In genomic region chr1:108893141-108893530, GRCh38 we compare ENCODE assay signal across 26 cellular contexts. TPM values are rescaled to one million over a fixed set of nuclear protein-coding genes. Genes with fewer than 3 reads are reported as not detected.
DNase-seq lines count a peak whose midpoint lies in the region; ATAC-seq, FAIRE-seq and TF ChIP-seq lines count a peak whose summit lies in the region.
"Had no signal": no experiment of that assay in that cellular context is flagged by ENCODE, and none has a peak within 500 bp of the region (broad histone marks: within the 10 kb centered on the region; RNA-seq: fewer than 3 reads in every experiment).

No MANE protein-coding gene starts in this region.

- H3K9me2 ChIP-seq in PC-3 (replicated peaks; ENCODE audit: low read length) = no peaks in the 10 kb centered on the region

- H4K20me1 ChIP-seq in PC-3 (ENCODE audit: low read length) (no peaks in the 10 kb centered on the region), endothelial cell of umbilical vein (replicated peaks; ENCODE audit: control insufficient read depth, extremely low read depth, insufficient read depth, low read length) (no peaks in the 10 kb centered on the region)

- no TSS peak for BruUV-seq in PC-3 (replicated peaks; lab: Mats Ljungman, UMichigan)
- no TSS peak for BruUV-seq in endothelial cell of umbilical vein (replicated peaks; lab: Mats Ljungman, UMichigan)

- H3K4me1 Mint-ChIP-seq in osteocyte (ENCODE audit: unreplicated experiment) = peaks cover 59% of the 10 kb centered on the region

- H3K36me3 ChIP-seq in PC-3 (ENCODE audit: low read depth, low read length) (no peaks in the 10 kb centered on the region), endothelial cell of umbilical vein (ENCODE audit: control insufficient read depth in 2 of 2, extremely low read depth in 1 of 2, insufficient read depth in 2 of 2, low read length in 2 of 2) (no peaks in the 10 kb centered on the region)
- H3K36me3 ChIP-seq: adrenal gland, BE2C, cardiac muscle cell, ovary, sigmoid colon, suprapubic skin, uterus had no signal

- peaks cover 4% of the 10 kb centered on the region for H3F3A ChIP-seq in PC-3 (ENCODE audit: low read length, unreplicated experiment)

- H3K27me3 Mint-ChIP-seq in osteocyte (ENCODE audit: unreplicated experiment) = no peaks in the 10 kb centered on the region
- H3K27me3 Mint-ChIP-seq: activated CD4-positive, alpha-beta memory T cell treated with anti-CD3 and anti-CD28 coated beads for 36 hours; dendritic cell treated with granulocyte-macrophage colony-stimulating factor and Interleukin-4, amounts not matched to agents 40 ng/mL and 50 ng/mL, for 4 days had no signal

- H3K4me2 ChIP-seq in PC-3 (ENCODE audit: low read length) (no peak overlapping the region), endothelial cell of umbilical vein (ENCODE audit: insufficient read depth, low read length) (no peak overlapping the region)

- H3K4me1 ChIP-seq in PC-3 (ENCODE audit: insufficient read depth, low read length) (peaks cover 13% of the 10 kb centered on the region; the same call in 1 of the 2 replicates), endothelial cell of umbilical vein (ENCODE audit: control insufficient read depth, extremely low read depth, insufficient read depth, low read length) (peaks cover 35% of the 10 kb centered on the region)
- H3K4me1 ChIP-seq: adrenal gland, uterus had no signal

- POLR2A ChIA-PET in PC-3 (lab: Charles Lee; ENCODE audit: unreplicated experiment) (no interaction called here), endothelial cell of umbilical vein (lab: Charles Lee) (no interaction called here)

- no peak overlapping the region for H3K4me3 ChIP-seq in PC-3 (ENCODE audit: low read length)
- H3K4me3 ChIP-seq in endothelial cell of umbilical vein (replicated peaks in 1 of 3; ENCODE audit: insufficient read depth in 1 of 3, low read depth in 1 of 3, low read length in 3 of 3) = no peak overlapping the region
- H3K4me3 ChIP-seq: adrenal gland, cardiac muscle cell, ovary, sigmoid colon, suprapubic skin, uterus had no signal

- CTCF ChIA-PET in PC-3 (lab: Charles Lee) = interaction anchor here (0.6 kb wide), 1 partner anchor 135 kb away, joined by 6 read pairs; no protein-coding TSS in a partner anchor
- CTCF ChIA-PET in endothelial cell of umbilical vein (lab: Charles Lee) = interaction anchor here (1.0 to 1.5 kb wide), 4 partner anchors 9 to 50 kb away, joined by 3 read pairs; no protein-coding TSS in a partner anchor

- no peak for FAIRE-seq in endothelial cell of umbilical vein (lab: Jason Lieb, UNC)
- FAIRE-seq: kidney had no signal

- DNase-seq in NCI-H2029 (lab: John Stamatoyannopoulos, UW) = peak; percentile 14
- no peak for DNase-seq in NCI-H2029 treated with DMSO at 0.1 percent for 48 hours (lab: John Stamatoyannopoulos, UW)
- DNase-seq in PC-3 = peak; percentile 34
- DNase-seq in endothelial cell of umbilical vein (ENCODE audit: low read depth, low spot score) = no peak
- DNase-seq in osteocyte (ENCODE audit: extremely low spot score, unreplicated experiment) = no peak
- DNase-seq in DMS153 treated with DMSO at 0.1 percent for 48 hours (lab: John Stamatoyannopoulos, UW; ENCODE audit: unreplicated experiment) = no peak
- no peak for DNase-seq in T-helper 1 cell
- DNase-seq in NCI-H526 treated with DMSO at 0.1 percent for 48 hours (lab: John Stamatoyannopoulos, UW) = no peak
- DNase-seq: activated CD4-positive, alpha-beta memory T cell treated with anti-CD3 and anti-CD28 coated beads for 36 hours; adrenal gland; BE2C; DMS 273 treated with DMSO at 0.1 percent for 48 hours; kidney; naive thymus-derived CD4-positive, alpha-beta T cell; NCI-H1105 treated with DMSO at 0.1 percent for 48 hours; NCI-H524 treated with DMSO at 0.1 percent for 48 hours; ovary; Right ventricle myocardium superior; sigmoid colon; uterus had no signal

- intact Hi-C loops in PC-3 (cut with micrococcal nuclease) (no loop called here), endothelial cell of umbilical vein (cut with micrococcal nuclease) (no loop called here)

- H3K27ac Mint-ChIP-seq in osteocyte (ENCODE audit: unreplicated experiment) = peak overlapping the region; percentile 84
- H3K27ac Mint-ChIP-seq: activated CD4-positive, alpha-beta memory T cell treated with anti-CD3 and anti-CD28 coated beads for 36 hours; dendritic cell treated with granulocyte-macrophage colony-stimulating factor and Interleukin-4, amounts not matched to agents 40 ng/mL and 50 ng/mL, for 4 days; WTC11 had no signal

- H3K9ac ChIP-seq in PC-3 (ENCODE audit: low read length) (no peak overlapping the region), endothelial cell of umbilical vein (replicated peaks; ENCODE audit: extremely low read depth, insufficient read depth, low read length) (no peak overlapping the region)

- dilution Hi-C loops in endothelial cell of umbilical vein (cut with MboI; ENCODE audit: extremely low pct_ligation_motif_present, low sequenced_read_pairs) = no loop called here

- H3K79me2 ChIP-seq in PC-3 (ENCODE audit: low read length) = peaks cover 6% of the 10 kb centered on the region
- H3K79me2 ChIP-seq in endothelial cell of umbilical vein (ENCODE audit: control insufficient read depth, insufficient read depth, low read length) = peaks cover 13% of the 10 kb centered on the region

- H3K36me3 Mint-ChIP-seq in osteocyte (ENCODE audit: unreplicated experiment) = peaks cover 6% of the 10 kb centered on the region
- H3K36me3 Mint-ChIP-seq: activated CD4-positive, alpha-beta memory T cell treated with anti-CD3 and anti-CD28 coated beads for 36 hours; WTC11 had no signal

- H3K27me3 ChIP-seq in PC-3 (ENCODE audit: low read length) = no peaks in the 10 kb centered on the region
- H3K27me3 ChIP-seq in endothelial cell of umbilical vein (ENCODE audit: control insufficient read depth in 2 of 2, insufficient read depth in 2 of 2, low read length in 2 of 2) = no peaks in the 10 kb centered on the region
- H3K27me3 ChIP-seq: adrenal gland, BE2C, cardiac muscle cell, ovary, sigmoid colon, suprapubic skin, uterus had no signal

- no peak overlapping the region for H3K4me3 Mint-ChIP-seq in osteocyte (ENCODE audit: unreplicated experiment)
- H3K4me3 Mint-ChIP-seq: activated CD4-positive, alpha-beta memory T cell treated with anti-CD3 and anti-CD28 coated beads for 36 hours; dendritic cell treated with granulocyte-macrophage colony-stimulating factor and Interleukin-4, amounts not matched to agents 40 ng/mL and 50 ng/mL, for 4 days; naive thymus-derived CD4-positive, alpha-beta T cell; WTC11 had no signal

- no peak for TF ChIP-seq POLR2A in endothelial cell of umbilical vein (IDR thresholded peaks at IDR 0.05; ENCODE audit: low read depth, low read length)

- no peaks in the 10 kb centered on the region for H3K9me3 Mint-ChIP-seq in osteocyte (ENCODE audit: unreplicated experiment)
- H3K9me3 Mint-ChIP-seq: activated CD4-positive, alpha-beta memory T cell treated with anti-CD3 and anti-CD28 coated beads for 36 hours; dendritic cell treated with granulocyte-macrophage colony-stimulating factor and Interleukin-4, amounts not matched to agents 40 ng/mL and 50 ng/mL, for 4 days; naive thymus-derived CD4-positive, alpha-beta T cell; WTC11 had no signal

- peaks cover 3% of the 10 kb centered on the region for H3K9me1 ChIP-seq in endothelial cell of umbilical vein (replicated peaks; ENCODE audit: control insufficient read depth, extremely low read depth, insufficient read depth, low read length)

- H2AFZ ChIP-seq in PC-3 (ENCODE audit: low read length) (no peak overlapping the region), endothelial cell of umbilical vein (ENCODE audit: low read depth, low read length) (no peak overlapping the region)

- H3K9me3 ChIP-seq in PC-3 (ENCODE audit: low read length) (no peaks in the 10 kb centered on the region), endothelial cell of umbilical vein (replicated peaks; ENCODE audit: control insufficient read depth, insufficient read depth, low read length) (no peaks in the 10 kb centered on the region)
- H3K9me3 ChIP-seq: adrenal gland, BE2C, ovary, sigmoid colon, suprapubic skin, uterus had no signal

- ATAC-seq in PC-3 = peak; percentile 67
- ATAC-seq: naive thymus-derived CD4-positive, alpha-beta T cell; WTC11 had no signal

- TF ChIP-seq CTCF in PC-3 (conservative IDR thresholded peaks at IDR 0.05; ENCODE audit: low read depth, low read length) (no peak), endothelial cell of umbilical vein (IDR thresholded peaks at IDR 0.05; ENCODE audit: extremely low read depth in 1 of 2, insufficient read depth in 1 of 2, low read depth in 1 of 2, low read length in 2 of 2) (no peak), osteocyte (IDR thresholded peaks at IDR 0.05) (no peak)

- H3K27ac ChIP-seq in PC-3 (ENCODE audit: low read length) (no peak overlapping the region), endothelial cell of umbilical vein (ENCODE audit: insufficient read depth, low read depth, low read length) (peak overlapping the region; percentile 32)
- H3K27ac ChIP-seq: 22Rv1, adrenal gland, cardiac muscle cell, ovary, suprapubic skin, uterus had no signal

TF ChIP-seq in endothelial cell of umbilical vein, 7 proteins besides CTCF, POLR2A, EP300 and RAD21 (continues in another document):
- TF ChIP-seq POLR2AphosphoS5 (IDR thresholded peaks at IDR 0.05; ENCODE audit: insufficient read depth, low read depth, low read length) = no peak
- TF ChIP-seq FOS (IDR thresholded peaks at IDR 0.05; ENCODE audit: borderline replicate concordance, insufficient read depth, low read length) = no peak
- no peak for TF ChIP-seq JUN (IDR thresholded peaks at IDR 0.05; ENCODE audit: borderline replicate concordance, insufficient read depth, insufficient read length, low read depth)

RNA-seq across cellular contexts. Expression of gene GPSM2, which starts 16.4 kb away (rescaled TPM):
- total RNA-seq in PC-3 (2014; rRNA removed) (48.5 and 56.6 TPM in 2 replicates), endothelial cell of umbilical vein (17.1 and 19.8 TPM in 2 replicates), osteocyte (37.1 and 40.9 TPM in 2 replicates)
- polyA plus RNA-seq in endothelial cell of umbilical vein = 5.8 and 6.0 TPM in 2 replicates
- 9.9 and 11.5 TPM in 2 replicates for polyA plus RNA-seq in endothelial cell of umbilical vein (2011; cell fraction: cytosol; rRNA removed)
- polyA plus RNA-seq in endothelial cell of umbilical vein (2011; cell fraction: nucleus; rRNA removed) = 8.9 and 9.7 TPM in 2 replicates
- 6.5 and 15.2 TPM in 2 replicates for polyA plus RNA-seq in endothelial cell of umbilical vein (2012)
- 5.9 and 6.3 TPM in 2 replicates for polyA minus RNA-seq in endothelial cell of umbilical vein
- polyA minus RNA-seq in endothelial cell of umbilical vein (2011; cell fraction: cytosol; rRNA and poly(A)+ RNA removed) = 38.9 TPM
- 6.5 and 9.8 TPM in 2 replicates for polyA minus RNA-seq in endothelial cell of umbilical vein (2011; cell fraction: nucleus; rRNA and poly(A)+ RNA removed)

RNA-seq across cellular contexts. Expression of gene AKNAD1, which starts 36.2 kb away (rescaled TPM):
- total RNA-seq in PC-3 (2014; rRNA removed) (0.07 and 1.8 TPM in 2 replicates), endothelial cell of umbilical vein (not detected in 2 replicates), osteocyte (0.70 and 1.1 TPM in 2 replicates)
- not detected in 2 replicates for polyA plus RNA-seq in endothelial cell of umbilical vein
- polyA plus RNA-seq in endothelial cell of umbilical vein (2011; cell fraction: cytosol; rRNA removed) = not detected in 2 replicates
- 0.11 TPM in 1 of 2 replicates, not detected in the other for polyA plus RNA-seq in endothelial cell of umbilical vein (2011; cell fraction: nucleus; rRNA removed)
- not detected in 2 replicates for polyA plus RNA-seq in endothelial cell of umbilical vein (2012)
- polyA minus RNA-seq in endothelial cell of umbilical vein = not detected in 2 replicates
- not detected for polyA minus RNA-seq in endothelial cell of umbilical vein (2011; cell fraction: cytosol; rRNA and poly(A)+ RNA removed)
- not detected in 2 replicates for polyA minus RNA-seq in endothelial cell of umbilical vein (2011; cell fraction: nucleus; rRNA and poly(A)+ RNA removed)
- total RNA-seq: activated CD4-positive, alpha-beta memory T cell treated with anti-CD3 and anti-CD28 coated beads for 36 hours; cardiac muscle cell; kidney; naive thymus-derived CD4-positive, alpha-beta T cell; ovary; Right ventricle myocardium superior; T-helper 1 cell treated with Interleukin-12 subunit alpha and Interleukin-12 subunit beta and Interleukin-4 antibody, amounts not matched to agents 30 ng/mL and 1 ng/mL, for 36 hours; WTC11 had no signal
- polyA plus RNA-seq: cardiac muscle cell; naive thymus-derived CD4-positive, alpha-beta T cell had no signal

Comparison
In these comparisons a context has a peak if more than half of its experiments do, and no peak if none do; other contexts are left out.
1. DNase-seq: peak in NCI-H2029 (single experiment) and PC-3 (single experiment); none in NCI-H2029 treated with DMSO at 0.1 percent for 48 hours (single experiment), endothelial cell of umbilical vein (single experiment), osteocyte (single experiment), DMS153 treated with DMSO at 0.1 percent for 48 hours (single experiment), T-helper 1 cell (0 of 5) and NCI-H526 treated with DMSO at 0.1 percent for 48 hours (single experiment).